In the genomic region with DNA sequence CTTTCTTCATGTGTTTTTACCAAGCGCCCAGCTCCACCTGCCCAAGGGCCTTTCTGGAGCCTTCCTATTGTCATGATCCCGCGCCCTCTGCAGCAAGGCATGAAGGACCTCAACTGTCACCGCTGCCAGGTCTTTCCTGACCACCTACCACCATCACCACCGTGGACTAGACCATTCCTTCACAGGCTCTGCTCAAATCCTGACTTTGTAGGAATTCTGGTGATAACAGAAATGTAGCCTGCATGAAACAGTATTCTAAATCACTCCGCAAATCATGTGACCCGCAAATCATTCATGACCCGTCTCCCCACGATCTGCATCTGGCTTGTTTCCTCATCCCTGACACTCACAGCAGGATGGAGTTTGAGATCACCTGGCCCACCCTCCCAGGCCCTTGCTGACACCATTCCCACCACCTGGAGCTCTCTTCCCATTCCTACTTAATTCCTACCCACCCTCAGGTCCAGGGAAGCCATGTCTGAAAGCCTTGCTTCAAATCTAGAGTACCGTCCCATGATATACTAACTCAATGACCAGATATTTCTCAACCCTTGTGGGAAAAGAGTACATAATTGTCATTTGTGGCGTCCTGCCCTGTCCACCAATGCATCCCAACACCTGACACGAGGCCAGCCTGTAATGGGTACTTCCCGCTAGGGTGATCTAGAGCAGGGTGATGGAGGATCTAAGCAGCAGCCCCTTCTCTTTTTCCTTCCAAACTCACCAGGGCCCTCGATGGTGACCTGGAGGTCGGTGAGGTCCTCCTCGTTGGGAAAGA, we compare ENCODE assay signal across 8 cellular contexts. TPM values are rescaled to one million over a fixed set of nuclear protein-coding genes. Genes with fewer than 3 reads are reported as not detected.
DNase-seq lines count a peak whose midpoint lies in the region; ATAC-seq, FAIRE-seq and TF ChIP-seq lines count a peak whose summit lies in the region.

No MANE protein-coding gene starts in this region.

- no peak for TF ChIP-seq RAD21 in IMR-90 (IDR thresholded peaks at IDR 0.05; ENCODE audit: low read length)

- H3K27me3 ChIP-seq in IMR-90 (ENCODE audit: control insufficient read depth, insufficient read depth, low read length): no peaks in the 10 kb centered on the region
- no peaks in the 10 kb centered on the region for H3K27me3 ChIP-seq in bronchial epithelial cell (ENCODE audit: control insufficient read depth, insufficient read depth, low read length)
- H3K27me3 ChIP-seq in naive thymus-derived CD4-positive, alpha-beta T cell (ENCODE audit: control insufficient read depth in 2 of 2, insufficient read depth in 2 of 2, low read length in 2 of 2): no peaks in the 10 kb centered on the region

- H3K4me2 ChIP-seq in IMR-90 (ENCODE audit: low read depth, low read length): peak overlapping the region; percentile 98

- H4K5ac ChIP-seq in IMR-90 (ENCODE audit: low read depth, low read length): no peak overlapping the region

- peak overlapping the region; percentile 73; the same call in 1 of the 2 replicates for H3K27ac ChIP-seq in IMR-90 (ENCODE audit: insufficient read depth, low read length)
- H3K27ac ChIP-seq in naive thymus-derived CD4-positive, alpha-beta T cell (ENCODE audit: low read depth, low read length): peak overlapping the region; percentile 96

- DNase-seq in AG10803 (ENCODE audit: low read depth) (no peak), IMR-90 (no peak), bronchial epithelial cell (ENCODE audit: low read depth) (no peak), SK-N-DZ (ENCODE audit: low spot score) (no peak), GM20000 (ENCODE audit: low spot score) (no peak), HEK293T (ENCODE audit: extremely low spot score) (no peak)
- no peak for DNase-seq in naive thymus-derived CD4-positive, alpha-beta T cell

- H3K27ac Mint-ChIP-seq in naive thymus-derived CD4-positive, alpha-beta T cell: peak overlapping the region; percentile 37 to 100 (median 77)

- H2AK9ac ChIP-seq in IMR-90 (replicated peaks; ENCODE audit: low read depth, low read length, poor library complexity): peak overlapping the region; percentile 94

- peaks cover 7 to 46% of the 10 kb centered on the region in 2 experiments for H3K79me1 ChIP-seq in IMR-90 (ENCODE audit: low read depth in 1 of 2, low read length in 2 of 2)

- no peak overlapping the region for H2BK15ac ChIP-seq in IMR-90 (ENCODE audit: low read depth, low read length)

- peak overlapping the region; percentile 76 for H3K9ac ChIP-seq in IMR-90 (ENCODE audit: low read depth, low read length)

- peaks cover 21 to 36% (median 29%) of the 10 kb centered on the region in 7 donors for H3K4me1 Mint-ChIP-seq in naive thymus-derived CD4-positive, alpha-beta T cell

- H3K4me1 ChIP-seq in IMR-90 (ENCODE audit: control insufficient read depth, insufficient read depth, low read length): peaks cover 17% of the 10 kb centered on the region
- H3K4me1 ChIP-seq in naive thymus-derived CD4-positive, alpha-beta T cell (ENCODE audit: control insufficient read depth in 2 of 2, insufficient read depth in 2 of 2, low read length in 2 of 2): peaks cover 17 to 24% of the 10 kb centered on the region in 2 donors

- no peak overlapping the region for H4K91ac ChIP-seq in IMR-90 (ENCODE audit: insufficient read depth, low read depth, low read length)

- peaks cover 50% of the 10 kb centered on the region for H4K20me1 ChIP-seq in IMR-90 (ENCODE audit: insufficient read depth, low read length)

- H3K14ac ChIP-seq in IMR-90 (replicated peaks; ENCODE audit: low read depth, low read length): peak overlapping the region; percentile 95

- H3K4me3 ChIP-seq in AG10803 (ENCODE audit: low read length) (peak overlapping the region; percentile 79), IMR-90 (ENCODE audit: insufficient read depth, low read depth, low read length) (peak overlapping the region; percentile 64), bronchial epithelial cell (ENCODE audit: low read depth, low read length) (peak overlapping the region; percentile 76)
- H3K4me3 ChIP-seq in naive thymus-derived CD4-positive, alpha-beta T cell (ENCODE audit: low read length): peak overlapping the region; percentile 89

- peaks cover 0 to 44% (median 18%) of the 10 kb centered on the region in 5 donors for H3K36me3 Mint-ChIP-seq in naive thymus-derived CD4-positive, alpha-beta T cell

- TF ChIP-seq POLR2A in IMR-90 (IDR thresholded peaks at IDR 0.05; ENCODE audit: low read depth, low read length): no peak; the same call in 1 of the 2 replicates

- H3K36me3 ChIP-seq in IMR-90 (ENCODE audit: control insufficient read depth, insufficient read depth, low read length) (peaks cover 35% of the 10 kb centered on the region), bronchial epithelial cell (ENCODE audit: control insufficient read depth, insufficient read depth, low read length) (peaks cover 20% of the 10 kb centered on the region)
- peaks cover 0 to 40% (median 2%) of the 10 kb centered on the region in 3 experiments for H3K36me3 ChIP-seq in naive thymus-derived CD4-positive, alpha-beta T cell (ENCODE audit: control insufficient read depth in 2 of 3, insufficient read depth in 3 of 3, low read length in 3 of 3)

- peaks cover 0 to 14% (median 3%) of the 10 kb centered on the region in 11 donors for H3K9me3 Mint-ChIP-seq in naive thymus-derived CD4-positive, alpha-beta T cell

- CTCF ChIA-PET in IMR-90 (lab: Yijun Ruan, JAX): no interaction called here
- CTCF ChIA-PET in naive thymus-derived CD4-positive, alpha-beta T cell (lab: Charles Lee): interaction anchor here (0.8 to 1.2 kb wide), 2 partner anchors 98 to 265 kb away, joined by 5 to 7 read pairs; no protein-coding TSS in a partner anchor
- CTCF ChIA-PET in HEK293T (lab: Yijun Ruan, JAX): no interaction called here

- no peak overlapping the region; the same call in 1 of the 2 replicates for H3K4ac ChIP-seq in IMR-90 (ENCODE audit: low read depth, low read length)

- POLR2A ChIA-PET in IMR-90 (lab: Charles Lee; ENCODE audit: unreplicated experiment) (interaction anchor here (1.0 kb wide), 2 partner anchors 19 to 105 kb away, joined by 3 to 4 read pairs; no protein-coding TSS in a partner anchor), HEK293T (lab: Yijun Ruan, JAX) (interaction anchor here (1.0 to 3.8 kb wide), 7 partner anchors 14 to 147 kb away, joined by 3 to 72 read pairs (median 9); partner anchors contain the start of genes HSPBP1, KMT5C and PPP6R1)
- POLR2A ChIA-PET in naive thymus-derived CD4-positive, alpha-beta T cell (lab: Charles Lee): interaction anchor here (0.8 to 5.3 kb wide), 7 partner anchors 12 to 105 kb away, joined by 3 to 82 read pairs (median 5); partner anchors contain the start of genes ISOC2, RPL28, TMEM238 and ZNF628

- peak overlapping the region; percentile 82 to 97 (median 89) for H3K4me3 Mint-ChIP-seq in naive thymus-derived CD4-positive, alpha-beta T cell

- in situ Hi-C loops in IMR-90 (cut with MboI; ENCODE audit: low sequenced_read_pairs): no loop called here

- FAIRE-seq in bronchial epithelial cell (lab: Jason Lieb, UNC): no peak

- H3K56ac ChIP-seq in IMR-90 (ENCODE audit: extremely low read depth, insufficient read depth, low read length): no peak overlapping the region

- dilution Hi-C loops in IMR-90 (cut with HindIII; ENCODE audit: low sequenced_read_pairs, unreplicated experiment): no loop called here

- H4K8ac ChIP-seq in IMR-90 (ENCODE audit: low read depth in 2 of 2, low read length in 2 of 2): no peak overlapping the region

- H3K27me3 Mint-ChIP-seq in naive thymus-derived CD4-positive, alpha-beta T cell: peaks cover 0 to 5% (median 0%) of the 10 kb centered on the region in 5 donors

- H3K9me1 ChIP-seq in IMR-90 (ENCODE audit: insufficient read depth, low read length): peaks cover 19% of the 10 kb centered on the region

- H3K18ac ChIP-seq in IMR-90 (ENCODE audit: low read depth, low read length): no peak overlapping the region

- H2AK5ac ChIP-seq in IMR-90 (ENCODE audit: low read depth, low read length): 0 out of 2 replicates have a peak overlapping the region, but pooled peaks have one; percentile 5

- WGBS in IMR-90 (ENCODE audit: extremely low coverage in 2 of 2, insufficient read length in 1 of 2), 2 experiments: 82% methylated on average over 7 of the region's 16 CpGs; no CpG with 5 or more reads in 1 of the 2 experiments

- H3K23ac ChIP-seq in IMR-90 (ENCODE audit: low read depth, low read length): peak overlapping the region; percentile 96

- no peak overlapping the region for H2BK120ac ChIP-seq in IMR-90 (ENCODE audit: low read depth, low read length)

- TF ChIP-seq CTCF in AG10803 (conservative IDR thresholded peaks at IDR 0.05; ENCODE audit: low read length): no peak
- no peak for TF ChIP-seq CTCF in IMR-90 (conservative IDR thresholded peaks at IDR 0.05; ENCODE audit: low read depth, low read length)
- TF ChIP-seq CTCF in bronchial epithelial cell (IDR thresholded peaks at IDR 0.05; ENCODE audit: insufficient read depth, low read length, severe bottlenecking): no peak
- no peak for TF ChIP-seq CTCF in GM20000 (IDR thresholded peaks at IDR 0.05; ENCODE audit: extremely low read depth, missing control alignments)

- no TSS peak for BruUV-seq in IMR-90 (replicated peaks; lab: Mats Ljungman, UMichigan)

- no peaks in the 10 kb centered on the region for H3K9me3 ChIP-seq in IMR-90 (ENCODE audit: control insufficient read depth, insufficient read depth, low read length)
- peaks cover 0 to 9% (median 0%) of the 10 kb centered on the region in 3 experiments for H3K9me3 ChIP-seq in naive thymus-derived CD4-positive, alpha-beta T cell (ENCODE audit: control insufficient read depth in 2 of 3, low read length in 3 of 3)

- no peak overlapping the region for H2BK20ac ChIP-seq in IMR-90 (ENCODE audit: low read depth, low read length)

- ATAC-seq in IMR-90 (ENCODE audit: low read depth) (no peak), HG02884 (IDR thresholded peaks at IDR 0.05; ENCODE audit: unreplicated experiment) (no peak)
- ATAC-seq in naive thymus-derived CD4-positive, alpha-beta T cell: no peak

- H2BK5ac ChIP-seq in IMR-90 (ENCODE audit: low read depth, low read length, poor library complexity, severe bottlenecking): peak overlapping the region; percentile 49

- intact Hi-C loops in IMR-90 (cut with micrococcal nuclease): loop anchor here (5.0 kb wide), 1 partner anchor 96 kb away; no protein-coding TSS in a partner anchor
- intact Hi-C loops in naive thymus-derived CD4-positive, alpha-beta T cell (cut with micrococcal nuclease): loop anchor here (5.0 kb wide), 4 partner anchors 104 to 344 kb away; partner anchors contain the start of gene RDH13 (in 1 of the 2)

- H2AFZ ChIP-seq in IMR-90 (replicated peaks; ENCODE audit: low read length, poor library complexity): peak overlapping the region; percentile 0

RNA-seq across cellular contexts. Expression of gene UBE2S, which starts 1.3 kb away (rescaled TPM):
- total RNA-seq in IMR-90 (2012; rRNA removed) (69.5 and 74.4 TPM in 2 replicates), bronchial epithelial cell (38.2 and 50.4 TPM in 2 replicates)
- polyA plus RNA-seq in IMR-90 (2012; rRNA removed): 104 and 177 TPM in 2 replicates
- 94.4 and 130 TPM in 2 replicates for polyA plus RNA-seq in IMR-90 (2012; cell fraction: cytosol; rRNA removed)
- polyA plus RNA-seq in IMR-90 (2012; cell fraction: nucleus; rRNA removed; ENCODE audit: low replicate concordance): 22.1 and 43.9 TPM in 2 replicates
- 100 to 1,000 TPM in 1 of 5 experiments, 10 to 100 TPM in 4; 15.3 to 141 (median 44.1) TPM for total RNA-seq in naive thymus-derived CD4-positive, alpha-beta T cell
- polyA plus RNA-seq in naive thymus-derived CD4-positive, alpha-beta T cell: 10 to 100 TPM; 15.8 to 20.4 TPM
- 250 and 342 TPM in 2 replicates for polyA plus RNA-seq in SK-N-DZ (2014; cell fraction: cytosol; rRNA removed)
- polyA plus RNA-seq in SK-N-DZ (2014; cell fraction: nucleus; rRNA removed): 105 and 147 TPM in 2 replicates

RNA-seq across cellular contexts. Expression of gene RPL28, which starts 20.5 kb away (rescaled TPM):
- total RNA-seq in IMR-90 (2012; rRNA removed) (386 and 998 TPM in 2 replicates), bronchial epithelial cell (348 and 603 TPM in 2 replicates)
- polyA plus RNA-seq in IMR-90 (2012; rRNA removed): 1,428 and 1,693 TPM in 2 replicates
- 2,443 and 3,636 TPM in 2 replicates for polyA plus RNA-seq in IMR-90 (2012; cell fraction: cytosol; rRNA removed)
- polyA plus RNA-seq in IMR-90 (2012; cell fraction: nucleus; rRNA removed; ENCODE audit: low replicate concordance): 1,567 and 1,909 TPM in 2 replicates
- total RNA-seq in naive thymus-derived CD4-positive, alpha-beta T cell: 1,000 to 10,000 TPM; 2,549 to 3,799 (median 3,242) TPM
- polyA plus RNA-seq in naive thymus-derived CD4-positive, alpha-beta T cell: 1,000 to 10,000 TPM in 1 of 2 donors, 100 to 1,000 TPM in 1; 740 to 1,050 TPM
- 94.8 and 145 TPM in 2 replicates for polyA plus RNA-seq in SK-N-DZ (2014; cell fraction: cytosol; rRNA removed)
- 128 and 220 TPM in 2 replicates for polyA plus RNA-seq in SK-N-DZ (2014; cell fraction: nucleus; rRNA removed)

RNA-seq across cellular contexts. Expression of gene TMEM238, which starts 22.2 kb away (rescaled TPM):
- total RNA-seq in IMR-90 (2012; rRNA removed) (not detected in 2 replicates), bronchial epithelial cell (3.1 and 10.0 TPM in 2 replicates)
- polyA plus RNA-seq in IMR-90 (2012; rRNA removed): not detected in 2 replicates
- polyA plus RNA-seq in IMR-90 (2012; cell fraction: cytosol; rRNA removed): 0.15 and 0.30 TPM in 2 replicates
- 0.30 TPM in 1 of 2 replicates, not detected in the other for polyA plus RNA-seq in IMR-90 (2012; cell fraction: nucleus; rRNA removed; ENCODE audit: low replicate concordance)
- 10 to 100 TPM in 3 of 5 experiments, 1 to 10 TPM in 2; 9.3 to 15.7 (median 13.6) TPM for total RNA-seq in naive thymus-derived CD4-positive, alpha-beta T cell
- under 1 TPM; 0.33 to 0.71 TPM for polyA plus RNA-seq in naive thymus-derived CD4-positive, alpha-beta T cell
- 1.1 TPM in 1 of 2 replicates, not detected in the other for polyA plus RNA-seq in SK-N-DZ (2014; cell fraction: cytosol; rRNA removed)
- polyA plus RNA-seq in SK-N-DZ (2014; cell fraction: nucleus; rRNA removed): not detected in 2 replicates

RNA-seq across cellular contexts. Expression of gene TMEM190, which starts 29.7 kb away (rescaled TPM):
- total RNA-seq in IMR-90 (2012; rRNA removed) (not detected in 2 replicates), bronchial epithelial cell (not detected in 2 replicates)
- polyA plus RNA-seq in IMR-90 (2012; rRNA removed): 1.4 and 1.6 TPM in 2 replicates
- polyA plus RNA-seq in IMR-90 (2012; cell fraction: cytosol; rRNA removed): 0.49 TPM in 1 of 2 replicates, not detected in the other
- 10.6 and 24.6 TPM in 2 replicates for polyA plus RNA-seq in IMR-90 (2012; cell fraction: nucleus; rRNA removed; ENCODE audit: low replicate concordance)
- not detected for total RNA-seq in naive thymus-derived CD4-positive, alpha-beta T cell
- not detected for polyA plus RNA-seq in naive thymus-derived CD4-positive, alpha-beta T cell
- polyA plus RNA-seq in SK-N-DZ (2014; cell fraction: cytosol; rRNA removed): not detected in 2 replicates
- not detected in 2 replicates for polyA plus RNA-seq in SK-N-DZ (2014; cell fraction: nucleus; rRNA removed)

RNA-seq across cellular contexts. Expression of gene IL11, which starts 36.0 kb away (rescaled TPM):
- total RNA-seq in IMR-90 (2012; rRNA removed): 14.3 and 15.6 TPM in 2 replicates
- polyA plus RNA-seq in IMR-90 (2012; rRNA removed): 33.6 and 38.9 TPM in 2 replicates
- polyA plus RNA-seq in IMR-90 (2012; cell fraction: cytosol; rRNA removed): 23.0 and 39.2 TPM in 2 replicates
- polyA plus RNA-seq in IMR-90 (2012; cell fraction: nucleus; rRNA removed; ENCODE audit: low replicate concordance): 135 and 146 TPM in 2 replicates
- total RNA-seq in bronchial epithelial cell: 0.64 and 1.3 TPM in 2 replicates
- under 1 TPM in 2 of 5 experiments, not detected in 3; 0.58 to 0.69 TPM for total RNA-seq in naive thymus-derived CD4-positive, alpha-beta T cell
- not detected for polyA plus RNA-seq in naive thymus-derived CD4-positive, alpha-beta T cell
- 1.8 and 2.5 TPM in 2 replicates for polyA plus RNA-seq in SK-N-DZ (2014; cell fraction: cytosol; rRNA removed)
- 4.2 and 9.1 TPM in 2 replicates for polyA plus RNA-seq in SK-N-DZ (2014; cell fraction: nucleus; rRNA removed)
